ENCODE assay signal across 9 cellular contexts in genomic region chr2:239289545-239289944, GRCh38.
DNase-seq lines count a peak whose midpoint lies in the region; ATAC-seq and TF ChIP-seq lines count a peak whose summit lies in the region.
"Had no signal": no experiment of that assay in that cellular context is flagged by ENCODE, and none has a peak within 500 bp of the region (broad histone marks: within the 10 kb centered on the region; RNA-seq: fewer than 3 reads in every experiment).

No MANE protein-coding gene starts in this region.

- peaks cover 5% of the 10 kb centered on the region for H3K27me3 Mint-ChIP-seq in CD4-positive, CD25-positive, alpha-beta regulatory T cell
- H3K27me3 Mint-ChIP-seq in activated naive CD8-positive, alpha-beta T cell treated with anti-CD3 and anti-CD28 coated beads for 36 hours = peaks cover 4% of the 10 kb centered on the region
- H3K27me3 Mint-ChIP-seq in natural killer cell (ENCODE audit: low read depth in 2 of 2) = no peaks in the 10 kb centered on the region

- DNase-seq in CD4-positive, CD25-positive, alpha-beta regulatory T cell = peak in 2 of 3 donors; percentile 32 to 43
- DNase-seq in activated naive CD8-positive, alpha-beta T cell treated with anti-CD3 and anti-CD28 coated beads for 36 hours = peak; percentile 52
- DNase-seq in natural killer cell (no peak), NAMALWA (ENCODE audit: low spot score) (no peak), NCI-H1417 treated with DMSO at 0.1 percent for 48 hours (lab: John Stamatoyannopoulos, UW) (no peak)
- DNase-seq: Caco-2 had no signal

- no peaks in the 10 kb centered on the region for H3K9me3 Mint-ChIP-seq in CD4-positive, CD25-positive, alpha-beta regulatory T cell
- H3K9me3 Mint-ChIP-seq in activated naive CD8-positive, alpha-beta T cell treated with anti-CD3 and anti-CD28 coated beads for 36 hours = no peaks in the 10 kb centered on the region
- no peaks in the 10 kb centered on the region for H3K9me3 Mint-ChIP-seq in natural killer cell

- peak overlapping the region; percentile 76 to 89 (median 82) for H3K4me3 Mint-ChIP-seq in CD4-positive, CD25-positive, alpha-beta regulatory T cell
- peak overlapping the region; percentile 54 for H3K4me3 Mint-ChIP-seq in activated naive CD8-positive, alpha-beta T cell treated with anti-CD3 and anti-CD28 coated beads for 36 hours
- peak overlapping the region; percentile 71 for H3K4me3 Mint-ChIP-seq in natural killer cell

- H3K9me3 ChIP-seq in CD4-positive, CD25-positive, alpha-beta regulatory T cell (ENCODE audit: control insufficient read depth in 2 of 2, low read length in 2 of 2) = no peaks in the 10 kb centered on the region
- H3K9me3 ChIP-seq: Caco-2 had no signal

- peak overlapping the region; percentile 61 for H3K4me3 ChIP-seq in CD4-positive, CD25-positive, alpha-beta regulatory T cell (ENCODE audit: low read depth, low read length)

- H3K4me1 Mint-ChIP-seq in CD4-positive, CD25-positive, alpha-beta regulatory T cell = peaks cover 49 to 84% (median 67%) of the 10 kb centered on the region in 4 donors
- peaks cover 68% of the 10 kb centered on the region for H3K4me1 Mint-ChIP-seq in activated naive CD8-positive, alpha-beta T cell treated with anti-CD3 and anti-CD28 coated beads for 36 hours
- peaks cover 49% of the 10 kb centered on the region in 2 donors for H3K4me1 Mint-ChIP-seq in natural killer cell

- H3K4me1 ChIP-seq in CD4-positive, CD25-positive, alpha-beta regulatory T cell (ENCODE audit: control insufficient read depth, insufficient read depth, low read length, poor library complexity, severe bottlenecking) = peaks cover 65% of the 10 kb centered on the region

- H3K27me3 ChIP-seq in CD4-positive, CD25-positive, alpha-beta regulatory T cell (ENCODE audit: control insufficient read depth, insufficient read depth, low read length) = no peaks in the 10 kb centered on the region

- peak; percentile 31 to 36 for ATAC-seq in CD4-positive, CD25-positive, alpha-beta regulatory T cell (ENCODE audit: low read depth in 2 of 2)
- ATAC-seq in HG02938 (IDR thresholded peaks at IDR 0.05; ENCODE audit: unreplicated experiment) (peak; percentile 4), natural killer cell (peak; percentile 30 to 40 (median 40)), GM18517 (IDR thresholded peaks at IDR 0.05; ENCODE audit: unreplicated experiment) (no peak), GM21576 (IDR thresholded peaks at IDR 0.05; ENCODE audit: unreplicated experiment) (no peak)

- peak overlapping the region; percentile 97 to 100 (median 98) for H3K27ac Mint-ChIP-seq in CD4-positive, CD25-positive, alpha-beta regulatory T cell
- H3K27ac Mint-ChIP-seq in activated naive CD8-positive, alpha-beta T cell treated with anti-CD3 and anti-CD28 coated beads for 36 hours = peak overlapping the region; percentile 90
- H3K27ac Mint-ChIP-seq in natural killer cell = peak overlapping the region; percentile 93 to 96

- no peaks in the 10 kb centered on the region for H3K36me3 ChIP-seq in CD4-positive, CD25-positive, alpha-beta regulatory T cell (ENCODE audit: control insufficient read depth, insufficient read depth, low read length)

- no peak for TF ChIP-seq CTCF in natural killer cell (IDR thresholded peaks at IDR 0.05)

- intact Hi-C loops in natural killer cell (cut with micrococcal nuclease) = loop anchor here (2.0 to 5.0 kb wide), 3 partner anchors 15 to 33 kb away; no protein-coding TSS in a partner anchor

- peaks cover 2% of the 10 kb centered on the region for H3K36me3 Mint-ChIP-seq in CD4-positive, CD25-positive, alpha-beta regulatory T cell
- peaks cover 11% of the 10 kb centered on the region for H3K36me3 Mint-ChIP-seq in activated naive CD8-positive, alpha-beta T cell treated with anti-CD3 and anti-CD28 coated beads for 36 hours
- no peaks in the 10 kb centered on the region for H3K36me3 Mint-ChIP-seq in natural killer cell

- peak overlapping the region; percentile 81 for H3K27ac ChIP-seq in CD4-positive, CD25-positive, alpha-beta regulatory T cell (ENCODE audit: insufficient read depth, low read length, poor library complexity, severe bottlenecking)

Comparison
In these comparisons a context has a peak if more than half of its experiments do, and no peak if none do; other contexts are left out.
1. ATAC-seq: peak in CD4-positive, CD25-positive, alpha-beta regulatory T cell (2 of 2), HG02938 (single experiment) and natural killer cell (3 of 3); none in GM18517 (single experiment) and GM21576 (single experiment).
2. DNase-seq: peak in CD4-positive, CD25-positive, alpha-beta regulatory T cell (2 of 3) and activated naive CD8-positive, alpha-beta T cell treated with anti-CD3 and anti-CD28 coated beads for 36 hours (single experiment); none in natural killer cell (single experiment), NAMALWA (single experiment) and NCI-H1417 treated with DMSO at 0.1 percent for 48 hours (single experiment).
3. Peak in every context shown above with its lines, with median percentiles within 50 percentile points of each other: H3K27ac Mint-ChIP-seq and H3K4me3 Mint-ChIP-seq.